Comparison of ENCODE assay signal across 1 cellular context in genomic region chr1:110963666-110964399, GRCh38.
A peak's percentile ranks its signal among the peaks of the same experiment; 100 is the strongest.
TF ChIP-seq lines count a peak whose summit lies in the region.

LRIF1 (minus strand) TSS chr1:110963922; CDS start chr1:110963688, 234 bp downstream.

TF ChIP-seq in HepG2, 621 proteins besides CTCF, POLR2A, EP300 and RAD21 (continued from another document and continues in another):
- TF ChIP-seq ZNF746 (CRISPR knock-in tag; IDR thresholded peaks at IDR 0.05) (no peak), HIVEP1 (CRISPR knock-in tag; IDR thresholded peaks at IDR 0.05) (no peak; the same call in 1 of the 2 replicates), PAF1 (CRISPR knock-in tag; IDR thresholded peaks at IDR 0.05) (no peak), AGO2 (optimal IDR thresholded peaks at IDR 0.05; ENCODE audit: low read depth, low read length) (peak; percentile 71), SALL1 (CRISPR knock-in tag; IDR thresholded peaks at IDR 0.05) (peak; percentile 80), PCBP1 (IDR thresholded peaks at IDR 0.05; ENCODE audit: borderline replicate concordance, low read depth, low read length) (0 out of 2 replicates have a peak, but pooled peaks have one; percentile 50), ZBTB20 (CRISPR knock-in tag; IDR thresholded peaks at IDR 0.05; ENCODE audit: borderline replicate concordance, low read depth) (peak; percentile 77; the same call in 1 of the 2 replicates), GRHL1 (CRISPR knock-in tag; conservative IDR thresholded peaks at IDR 0.05) (no peak), FUBP1 (CRISPR knock-in tag; IDR thresholded peaks at IDR 0.05; ENCODE audit: borderline replicate concordance) (no peak), ZNF687 (CRISPR knock-in tag; IDR thresholded peaks at IDR 0.05) (peak; percentile 90), ZNF343 (CRISPR knock-in tag; IDR thresholded peaks at IDR 0.05) (no peak), ZSCAN22 (CRISPR knock-in tag; IDR thresholded peaks at IDR 0.05) (no peak), HIC2 (CRISPR knock-in tag; IDR thresholded peaks at IDR 0.05; ENCODE audit: low read depth) (no peak), HNF4A (CRISPR knock-in tag; IDR thresholded peaks at IDR 0.05) (peak; percentile 44), ZNF20 (CRISPR knock-in tag; IDR thresholded peaks at IDR 0.05) (no peak), ZNF280D (CRISPR knock-in tag; IDR thresholded peaks at IDR 0.05) (peak; percentile 70; the same call in 1 of the 2 replicates), ZNF224 (CRISPR knock-in tag; IDR thresholded peaks at IDR 0.05) (no peak), ATF5 (CRISPR knock-in tag; IDR thresholded peaks at IDR 0.05; ENCODE audit: low read depth) (no peak), MIXL1 (CRISPR knock-in tag; IDR thresholded peaks at IDR 0.05) (no peak; the same call in 1 of the 2 replicates), TAF15 (IDR thresholded peaks at IDR 0.05; ENCODE audit: low read depth, low read length, poor library complexity, severe bottlenecking) (no peak), FOXM1 (CRISPR knock-in tag; IDR thresholded peaks at IDR 0.05) (no peak), ZNF841 (CRISPR knock-in tag; IDR thresholded peaks at IDR 0.05; ENCODE audit: borderline replicate concordance) (no peak), ZNF790 (CRISPR knock-in tag; IDR thresholded peaks at IDR 0.05; ENCODE audit: borderline replicate concordance) (peak; percentile 84), REXO4 (CRISPR knock-in tag; IDR thresholded peaks at IDR 0.05; ENCODE audit: borderline replicate concordance) (no peak), FOXC1 (CRISPR knock-in tag; IDR thresholded peaks at IDR 0.05; ENCODE audit: borderline replicate concordance) (peak; percentile 41; the same call in 1 of the 2 replicates), ARID5B (CRISPR knock-in tag; IDR thresholded peaks at IDR 0.05) (no peak; the same call in 1 of the 2 replicates), JDP2 (CRISPR knock-in tag; IDR thresholded peaks at IDR 0.05; ENCODE audit: borderline replicate concordance) (no peak), ZBTB42 (CRISPR knock-in tag; IDR thresholded peaks at IDR 0.05) (no peak), ZSCAN12 (CRISPR knock-in tag; IDR thresholded peaks at IDR 0.05) (0 out of 2 replicates have a peak, but pooled peaks have one; percentile 40), BHLHE40 (IDR thresholded peaks at IDR 0.05; ENCODE audit: low read length) (no peak), CHD4 (IDR thresholded peaks at IDR 0.05; ENCODE audit: borderline replicate concordance, low read length) (no peak), HNRNPH1 (optimal IDR thresholded peaks at IDR 0.05; ENCODE audit: low read depth, low read length) (no peak), CENPX (CRISPR knock-in tag; IDR thresholded peaks at IDR 0.05) (no peak), ZMYM2 (CRISPR knock-in tag; IDR thresholded peaks at IDR 0.05) (no peak; the same call in 1 of the 2 replicates), ZFP82 (CRISPR knock-in tag; IDR thresholded peaks at IDR 0.05; ENCODE audit: borderline replicate concordance) (no peak; the same call in 1 of the 2 replicates), ZFP36L2 (CRISPR knock-in tag; IDR thresholded peaks at IDR 0.05) (no peak), CBFB (CRISPR knock-in tag; IDR thresholded peaks at IDR 0.05) (no peak), ATF2 (CRISPR knock-in tag; IDR thresholded peaks at IDR 0.05) (no peak), NR3C1 (CRISPR knock-in tag; IDR thresholded peaks at IDR 0.05) (no peak), USF2 (IDR thresholded peaks at IDR 0.05; ENCODE audit: low read depth, low read length) (no peak), USF2 (CRISPR knock-in tag; IDR thresholded peaks at IDR 0.05; ENCODE audit: borderline replicate concordance) (no peak), TGIF2 (CRISPR knock-in tag; IDR thresholded peaks at IDR 0.05) (no peak)
